12 cellular contexts compared by ENCODE assay signal in genomic region chr11:8384199-8384821, GRCh38.
A peak's percentile ranks its signal among the peaks of the same experiment; 100 is the strongest.
DNase-seq lines count a peak whose midpoint lies in the region; ATAC-seq, FAIRE-seq and TF ChIP-seq lines count a peak whose summit lies in the region.
"Had no signal": no experiment of that assay in that cellular context is flagged by ENCODE, and none has a peak within 500 bp of the region (broad histone marks: within the 10 kb centered on the region; RNA-seq: fewer than 3 reads in every experiment).

No MANE protein-coding gene starts in this region.

- H3K4me2 ChIP-seq in A549, result no peak overlapping the region

- DNase-seq in A549 (ENCODE audit: low read depth in 1 of 2, low spot score in 1 of 2) (peak in 1 of 2 experiments; percentile 22), H7 (peak; percentile 60), adrenal gland (peak; percentile 53 to 88 (median 78)), lung (ENCODE audit: low spot score) (peak; percentile 61), RPMI8226 (no peak), anterior cingulate cortex (lab: John Stamatoyannopoulos, UW) (no peak)
- DNase-seq: activated CD4-positive, alpha-beta T cell treated with anti-CD3 and anti-CD28 coated beads, Interleukin-2, amount 10 ng/mL, durations not matched to agents 7 days and 5 days; MV-4-11; right cardiac atrium had no signal

- H3K9me3 ChIP-seq in A549 (no peaks in the 10 kb centered on the region), adrenal gland (replicated peaks in 1 of 3) (no peaks in the 10 kb centered on the region), lung (ENCODE audit: control insufficient read depth in 2 of 2, insufficient read depth in 1 of 2, low read length in 1 of 2) (no peaks in the 10 kb centered on the region)
- H3K9me3 ChIP-seq: tibial nerve had no signal

- no peaks in the 10 kb centered on the region for H3K27me3 ChIP-seq in H7 (ENCODE audit: control insufficient read depth, insufficient read depth, low read length)
- H3K27me3 ChIP-seq in adrenal gland, result no peaks in the 10 kb centered on the region
- no peaks in the 10 kb centered on the region for H3K27me3 ChIP-seq in lung (ENCODE audit: control insufficient read depth, insufficient read depth)
- H3K27me3 ChIP-seq: tibial nerve had no signal

- POLR2A ChIA-PET in A549 (lab: Yijun Ruan, JAX), result no interaction called here

- TF ChIP-seq EP300 in A549 (IDR thresholded peaks at IDR 0.05), result no peak

- no peak for TF ChIP-seq POLR2A in A549 (IDR thresholded peaks at IDR 0.05; ENCODE audit: low read length)
- TF ChIP-seq POLR2A in adrenal gland (IDR thresholded peaks at IDR 0.05), result peak in 1 of 2 donors; percentile 58

- no peak for FAIRE-seq in A549 (lab: Jason Lieb, UNC)

- H3K36me3 ChIP-seq in H7 (replicated peaks; ENCODE audit: control insufficient read depth, insufficient read depth, low read length), result no peaks in the 10 kb centered on the region; the same call in 1 of the 2 replicates
- H3K36me3 ChIP-seq in adrenal gland (replicated peaks in 1 of 2), result no peaks in the 10 kb centered on the region
- no peaks in the 10 kb centered on the region for H3K36me3 ChIP-seq in lung (ENCODE audit: control insufficient read depth in 2 of 2, insufficient read depth in 2 of 2, low read length in 2 of 2)
- H3K36me3 ChIP-seq: tibial nerve had no signal

- WGBS in A549 (ENCODE audit: missing lambda C conversion rate), result 77% methylated on average over 19 of the region's 19 CpGs
- 32 to 73% (median 45%) methylated on average over 19 of the region's 19 CpGs for WGBS in adrenal gland, 4 donors
- WGBS in lung, 2 donors, result 50 to 70% methylated on average over 19 of the region's 19 CpGs

- H3K27ac ChIP-seq in A549, result no peak overlapping the region
- H3K27ac ChIP-seq in adrenal gland, result peak overlapping the region in 3 of 5 donors; percentile 26 to 77 (median 42)
- H3K27ac ChIP-seq in lung (ENCODE audit: low read depth in 1 of 2, low read length in 1 of 2), result peak overlapping the region in 1 of 2 donors; percentile 16
- H3K27ac ChIP-seq: tibial nerve had no signal

- no peak overlapping the region for H3K4me3 ChIP-seq in A549
- H3K4me3 ChIP-seq in H7 (ENCODE audit: insufficient read depth, low read depth, low read length), result no peak overlapping the region
- peak overlapping the region in 1 of 4 donors; percentile 15 for H3K4me3 ChIP-seq in adrenal gland
- no peak overlapping the region for H3K4me3 ChIP-seq in lung
- H3K4me3 ChIP-seq: tibial nerve had no signal

- TF ChIP-seq RAD21 in A549 (conservative IDR thresholded peaks at IDR 0.05 in 1 of 2, IDR thresholded peaks at IDR 0.05 in 1 of 2), result peak in 1 of 2 experiments; percentile 13; a peak in 1 of 5 replicates

- ATAC-seq in A549 (peak in 1 of 2 experiments; percentile 58; a peak in 2 of 6 replicates), lung (ENCODE audit: insufficient read depth, low FRiP score) (peak; percentile 63), HG02981 (IDR thresholded peaks at IDR 0.05; ENCODE audit: unreplicated experiment) (no peak), GM19455 (IDR thresholded peaks at IDR 0.05; ENCODE audit: unreplicated experiment) (no peak)

- no peak for TF ChIP-seq CTCF in A549 (IDR thresholded peaks at IDR 0.05)
- peak in 5 of 6 experiments; percentile 18 to 58 (median 38) for TF ChIP-seq CTCF in adrenal gland (IDR thresholded peaks at IDR 0.05)
- TF ChIP-seq CTCF in lung (IDR thresholded peaks at IDR 0.05; ENCODE audit: control extremely low read depth, extremely low read depth), result no peak

- CTCF ChIA-PET in A549 (lab: Yijun Ruan, JAX), result no interaction called here

- intact Hi-C loops in adrenal gland (cut with DNase I), result loop anchor here in 1 of 2 donors (10.0 kb wide), 1 partner anchor 180 kb away; no protein-coding TSS in a partner anchor

- H3K4me1 ChIP-seq in A549 (no peaks in the 10 kb centered on the region), adrenal gland (replicated peaks in 1 of 2) (peaks cover 4 to 18% of the 10 kb centered on the region in 2 donors), lung (ENCODE audit: control insufficient read depth in 2 of 2, insufficient read depth in 2 of 2, low read length in 2 of 2) (peaks cover 0 to 3% of the 10 kb centered on the region in 2 donors)

TF ChIP-seq in A549, 52 proteins besides CTCF, POLR2A, EP300 and RAD21:
- TF ChIP-seq TFCP2L1 (CRISPR knock-in tag; IDR thresholded peaks at IDR 0.05), result no peak
- TF ChIP-seq MAZ (IDR thresholded peaks at IDR 0.05; ENCODE audit: borderline replicate concordance, low read depth, low read length), result no peak
- no peak for TF ChIP-seq HES2 (IDR thresholded peaks at IDR 0.05)
- peak; percentile 12 for TF ChIP-seq MAFK (IDR thresholded peaks at IDR 0.05; ENCODE audit: partially characterized antibody)
- TF ChIP-seq KDM5A (IDR thresholded peaks at IDR 0.05), result no peak
- no peak for TF ChIP-seq POLR2AphosphoS2 (conservative IDR thresholded peaks at IDR 0.05; ENCODE audit: low read length)
- no peak for TF ChIP-seq NPAS2 (CRISPR knock-in tag; IDR thresholded peaks at IDR 0.05; ENCODE audit: borderline replicate concordance)
- TF ChIP-seq TP53 (CRISPR knock-in tag; IDR thresholded peaks at IDR 0.05), result no peak
TF ChIP-seq in A549: peak in this region for 1.

Comparison
In these comparisons a context has a peak if more than half of its experiments do, and no peak if none do; other contexts are left out.
1. DNase-seq: peak in H7 (single experiment), adrenal gland (7 of 7) and lung (single experiment); none in RPMI8226 (single experiment) and anterior cingulate cortex (0 of 58).
2. H3K27ac ChIP-seq: peak in adrenal gland (3 of 5); none in A549 (0 of 2).
3. CTCF ChIP-seq: peak in adrenal gland (5 of 6); none in A549 (single experiment) and lung (single experiment).